ENCODE assay signal across 8 cellular contexts in genomic region chr7:6853681-6854080, GRCh38. TPM values are rescaled to one million over a fixed set of nuclear protein-coding genes. Genes with fewer than 3 reads are reported as not detected.
DNase-seq lines count a peak whose midpoint lies in the region; ATAC-seq and TF ChIP-seq lines count a peak whose summit lies in the region.
"Not testable (repeated sequence)": the region's sequence is repeated elsewhere in the genome, so short reads cannot be mapped to it uniquely, and the experiment has no call there.

No MANE protein-coding gene starts in this region.

- ATAC-seq in activated T-cell treated with anti-CD3 and anti-CD28 coated beads, Interleukin-2, amount 50 U/mL, for 72 hours (replicated peaks in 1 of 2); stimulated activated naive B cell treated with anti-CD40 and anti-IgM and Interleukin-4, amounts not matched to agents 10 μg/mL and 1 μg/mL and 100 μg/mL, for 72 hours (replicated peaks): not testable (repeated sequence)

- intact Hi-C loops in Caco-2 (cut with micrococcal nuclease; ENCODE audit: unreplicated experiment): loop anchor here (10.0 kb wide), 1 partner anchor 339 kb away; no protein-coding TSS in a partner anchor

- H3K4me3 Mint-ChIP-seq in Caco-2 (ENCODE audit: unreplicated experiment): peak overlapping the region; percentile 69
- peak overlapping the region; percentile 57 for H3K4me3 Mint-ChIP-seq in T-helper 2 cell treated with Interferon-gamma antibody and Interleukin-4, amounts not matched to agents 5 μg/mL and 100 μg/mL, for 36 hours
- H3K4me3 Mint-ChIP-seq in activated T-cell treated with anti-CD3 and anti-CD28 coated beads, Interleukin-2, amount 50 U/mL, for 72 hours: peak overlapping the region; percentile 35 to 69
- H3K4me3 Mint-ChIP-seq in activated naive CD8-positive, alpha-beta T cell: peak overlapping the region; percentile 73
- H3K4me3 Mint-ChIP-seq in mesothelial cell of epicardium: peak overlapping the region; percentile 60
- peak overlapping the region; percentile 73 for H3K4me3 Mint-ChIP-seq in nephron progenitor cell
- H3K4me3 Mint-ChIP-seq in stimulated activated naive B cell treated with anti-CD40 and anti-IgM and Interleukin-4, amounts not matched to agents 10 μg/mL and 1 μg/mL and 100 μg/mL, for 72 hours: peak overlapping the region in 1 of 2 donors; percentile 63

- CTCF ChIA-PET in Caco-2 (lab: Charles Lee): not testable (repeated sequence)

- not testable (repeated sequence) for H3K9me3 ChIP-seq in Caco-2

- not testable (repeated sequence) for DNase-seq in Caco-2; T-helper 2 cell treated with Interferon-gamma antibody and Interleukin-4, amounts not matched to agents 5 μg/mL and 100 μg/mL, for 36 hours (ENCODE audit: low spot score); activated T-cell treated with anti-CD3 and anti-CD28 coated beads, Interleukin-2, amount 50 U/mL, for 72 hours; mesothelial cell of epicardium (ENCODE audit: low spot score in 2 of 2, unreplicated experiment in 2 of 2); nephron progenitor cell; stimulated activated naive B cell treated with anti-CD40 and anti-IgM and Interleukin-4, amounts not matched to agents 10 μg/mL and 1 μg/mL and 100 μg/mL, for 72 hours
- peak; percentile 30 for DNase-seq in epithelial cell of esophagus (ENCODE audit: low read depth)

- not testable (repeated sequence) for H3K4me1 Mint-ChIP-seq in Caco-2 (ENCODE audit: low read depth, unreplicated experiment); T-helper 2 cell treated with Interferon-gamma antibody and Interleukin-4, amounts not matched to agents 5 μg/mL and 100 μg/mL, for 36 hours (ENCODE audit: low read depth); activated T-cell treated with anti-CD3 and anti-CD28 coated beads, Interleukin-2, amount 50 U/mL, for 72 hours (ENCODE audit: low read depth); activated naive CD8-positive, alpha-beta T cell (ENCODE audit: low read depth); mesothelial cell of epicardium; nephron progenitor cell
- peaks cover 10 to 16% of the 10 kb centered on the region in 2 donors for H3K4me1 Mint-ChIP-seq in stimulated activated naive B cell treated with anti-CD40 and anti-IgM and Interleukin-4, amounts not matched to agents 10 μg/mL and 1 μg/mL and 100 μg/mL, for 72 hours

- H3K4me3 ChIP-seq in Caco-2 (ENCODE audit: low read depth, low read length); epithelial cell of esophagus (ENCODE audit: low read length): not testable (repeated sequence)

- not testable (repeated sequence) for H3K36me3 Mint-ChIP-seq in Caco-2 (ENCODE audit: insufficient read depth, unreplicated experiment); T-helper 2 cell treated with Interferon-gamma antibody and Interleukin-4, amounts not matched to agents 5 μg/mL and 100 μg/mL, for 36 hours (ENCODE audit: low read depth); activated T-cell treated with anti-CD3 and anti-CD28 coated beads, Interleukin-2, amount 50 U/mL, for 72 hours (ENCODE audit: insufficient read depth in 2 of 2); activated naive CD8-positive, alpha-beta T cell; mesothelial cell of epicardium; nephron progenitor cell (ENCODE audit: low read depth); stimulated activated naive B cell treated with anti-CD40 and anti-IgM and Interleukin-4, amounts not matched to agents 10 μg/mL and 1 μg/mL and 100 μg/mL, for 72 hours

- not testable (repeated sequence) for H3K4me1 ChIP-seq in Caco-2

- not testable (repeated sequence) for H3K27ac Mint-ChIP-seq in Caco-2 (ENCODE audit: unreplicated experiment); T-helper 2 cell treated with Interferon-gamma antibody and Interleukin-4, amounts not matched to agents 5 μg/mL and 100 μg/mL, for 36 hours; activated T-cell treated with anti-CD3 and anti-CD28 coated beads, Interleukin-2, amount 50 U/mL, for 72 hours; activated naive CD8-positive, alpha-beta T cell; mesothelial cell of epicardium; nephron progenitor cell
- peak overlapping the region; percentile 37 for H3K27ac Mint-ChIP-seq in stimulated activated naive B cell treated with anti-CD40 and anti-IgM and Interleukin-4, amounts not matched to agents 10 μg/mL and 1 μg/mL and 100 μg/mL, for 72 hours

- POLR2A ChIA-PET in Caco-2 (lab: Charles Lee): not testable (repeated sequence)

- H3K9me3 Mint-ChIP-seq in Caco-2 (ENCODE audit: unreplicated experiment); T-helper 2 cell treated with Interferon-gamma antibody and Interleukin-4, amounts not matched to agents 5 μg/mL and 100 μg/mL, for 36 hours; activated T-cell treated with anti-CD3 and anti-CD28 coated beads, Interleukin-2, amount 50 U/mL, for 72 hours; activated naive CD8-positive, alpha-beta T cell (ENCODE audit: low read depth); mesothelial cell of epicardium; nephron progenitor cell; stimulated activated naive B cell treated with anti-CD40 and anti-IgM and Interleukin-4, amounts not matched to agents 10 μg/mL and 1 μg/mL and 100 μg/mL, for 72 hours: not testable (repeated sequence)

- TF ChIP-seq CTCF in Caco-2 (IDR thresholded peaks at IDR 0.05; ENCODE audit: insufficient read depth in 1 of 2, low read depth in 1 of 2, low read length in 1 of 2, severe bottlenecking in 1 of 2, unreplicated experiment in 1 of 2); epithelial cell of esophagus (IDR thresholded peaks at IDR 0.05; ENCODE audit: insufficient read depth, low read depth, low read length, missing control alignments); mesothelial cell of epicardium (IDR thresholded peaks at IDR 0.05; ENCODE audit: unreplicated experiment); nephron progenitor cell (IDR thresholded peaks at IDR 0.05): not testable (repeated sequence)

- BruUV-seq in Caco-2 (replicated peaks; lab: Mats Ljungman, UMichigan): not testable (repeated sequence)

- not testable (repeated sequence) for H3K36me3 ChIP-seq in Caco-2 (ENCODE audit: control insufficient read depth, insufficient read depth, low read length)

- H3K27me3 ChIP-seq in Caco-2 (replicated peaks; ENCODE audit: control insufficient read depth, insufficient read depth, low read length): not testable (repeated sequence)

- not testable (repeated sequence) for H3K27me3 Mint-ChIP-seq in Caco-2 (ENCODE audit: insufficient read depth, unreplicated experiment); activated naive CD8-positive, alpha-beta T cell
- peaks cover 17% of the 10 kb centered on the region for H3K27me3 Mint-ChIP-seq in T-helper 2 cell treated with Interferon-gamma antibody and Interleukin-4, amounts not matched to agents 5 μg/mL and 100 μg/mL, for 36 hours (ENCODE audit: low read depth)
- peaks cover 10% of the 10 kb centered on the region for H3K27me3 Mint-ChIP-seq in activated T-cell treated with anti-CD3 and anti-CD28 coated beads, Interleukin-2, amount 50 U/mL, for 72 hours (ENCODE audit: low read depth)
- H3K27me3 Mint-ChIP-seq in mesothelial cell of epicardium (ENCODE audit: low read depth) (peaks cover 22% of the 10 kb centered on the region), nephron progenitor cell (ENCODE audit: low read depth, poor library complexity) (peaks cover 30% of the 10 kb centered on the region)
- peaks cover 17 to 18% of the 10 kb centered on the region in 2 donors for H3K27me3 Mint-ChIP-seq in stimulated activated naive B cell treated with anti-CD40 and anti-IgM and Interleukin-4, amounts not matched to agents 10 μg/mL and 1 μg/mL and 100 μg/mL, for 72 hours

RNA-seq across cellular contexts. Expression of gene CCZ1B, which starts 27.6 kb away (rescaled TPM):
- total RNA-seq in Caco-2 (2022): 49.8 and 60.1 TPM in 2 replicates
- total RNA-seq in activated T-cell treated with anti-CD3 and anti-CD28 coated beads, Interleukin-2, amount 50 U/mL, for 72 hours: 100 to 1,000 TPM in 1 of 2 donors, 10 to 100 TPM in 1; 70.9 to 108 TPM
- 64.1 to 76.5 TPM (median 68.1 TPM) in 3 replicates for total RNA-seq in mesothelial cell of epicardium
